Comparison of ENCODE assay signal across 1 cellular context in genomic region chr10:77940627-77941026, GRCh38.
TF ChIP-seq lines count a peak whose summit lies in the region.

No MANE protein-coding gene starts in this region.

TF ChIP-seq in IMR-90, 13 proteins besides CTCF, POLR2A, EP300 and RAD21:
- TF ChIP-seq CHD1 (IDR thresholded peaks at IDR 0.05; ENCODE audit: low read depth, low read length), result no peak
- TF ChIP-seq BHLHE40 (IDR thresholded peaks at IDR 0.05; ENCODE audit: low read depth, low read length), result no peak
- TF ChIP-seq MAZ (IDR thresholded peaks at IDR 0.05; ENCODE audit: borderline replicate concordance, low read depth, low read length), result no peak
- no peak for TF ChIP-seq RFX5 (IDR thresholded peaks at IDR 0.05; ENCODE audit: low read depth, low read length)
- TF ChIP-seq MAFK (IDR thresholded peaks at IDR 0.05; ENCODE audit: low read depth, low read length), result no peak
- TF ChIP-seq NFE2L2 (IDR thresholded peaks at IDR 0.05; ENCODE audit: low read depth, low read length), result no peak
- TF ChIP-seq ELK1 (IDR thresholded peaks at IDR 0.05; ENCODE audit: borderline replicate concordance, low read depth, low read length), result no peak
- TF ChIP-seq SMC3 (IDR thresholded peaks at IDR 0.05; ENCODE audit: low read depth, low read length), result no peak
- no peak for TF ChIP-seq MXI1 (IDR thresholded peaks at IDR 0.05; ENCODE audit: borderline replicate concordance, low read depth, low read length)
- TF ChIP-seq RCOR1 (IDR thresholded peaks at IDR 0.05; ENCODE audit: insufficient replicate concordance, low read length), result no peak
- TF ChIP-seq CEBPB (IDR thresholded peaks at IDR 0.05; ENCODE audit: low read depth, low read length), result no peak
- TF ChIP-seq USF2 (IDR thresholded peaks at IDR 0.05; ENCODE audit: low read depth, low read length), result no peak
- no peak for TF ChIP-seq FOS (IDR thresholded peaks at IDR 0.05; ENCODE audit: low read depth, low read length)
